Comparison of ENCODE assay signal across 8 cellular contexts in the genomic region with DNA sequence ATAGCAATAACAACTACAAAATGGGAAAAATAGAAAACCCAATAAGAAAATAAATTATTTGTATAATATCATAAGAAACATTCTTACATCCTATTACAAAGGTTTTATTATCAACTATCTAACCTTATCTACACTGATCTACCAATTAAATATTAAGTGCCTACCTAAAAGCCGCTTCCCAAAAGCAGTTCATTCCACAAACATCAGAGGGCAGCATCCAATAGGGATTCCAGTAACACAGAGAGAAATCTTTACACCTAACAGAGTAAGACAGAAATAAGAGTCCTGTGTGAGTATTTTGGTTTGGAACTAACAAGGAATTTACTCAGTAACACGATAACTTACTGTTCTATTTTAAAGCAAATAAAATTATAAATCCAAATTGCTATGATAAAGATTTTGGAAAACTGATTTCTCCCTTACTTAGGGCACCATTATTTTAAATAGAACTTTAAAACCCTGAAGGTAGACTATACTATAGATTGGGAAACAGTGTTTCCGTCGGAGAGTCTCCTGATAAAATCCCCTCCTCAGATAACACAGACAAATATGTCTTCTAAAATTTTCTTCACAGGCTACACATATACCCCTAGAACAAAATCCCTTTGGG.
DNase-seq lines count a peak whose midpoint lies in the region; ATAC-seq, FAIRE-seq and TF ChIP-seq lines count a peak whose summit lies in the region.

No MANE protein-coding gene starts in this region.

- H3K27me3 ChIP-seq in brain microvascular endothelial cell (replicated peaks) (no peaks in the 10 kb centered on the region), tibial artery (no peaks in the 10 kb centered on the region)

- DNase-seq in Ammon's horn (ENCODE audit: low spot score) (peak; percentile 75), GM20000 (ENCODE audit: low spot score) (no peak), NCI-H524 (lab: John Stamatoyannopoulos, UW) (peak; percentile 55 to 72), brain microvascular endothelial cell (peak; percentile 73), tibial artery (no peak)

- H3K4me3 ChIP-seq in brain microvascular endothelial cell (ENCODE audit: low read depth, low read length) (no peak overlapping the region), tibial artery (no peak overlapping the region)

- intact Hi-C loops in tibial artery (cut with DNase I; ENCODE audit: low total_unique reads): loop anchor here (5.0 kb wide), 1 partner anchor 203 kb away; no protein-coding TSS in a partner anchor

- H3K27ac ChIP-seq in brain microvascular endothelial cell: no peak overlapping the region
- H3K27ac ChIP-seq in tibial artery: no peak overlapping the region

- no peaks in the 10 kb centered on the region for H3K9me3 ChIP-seq in tibial artery

- FAIRE-seq in islet of Langerhans (lab: Jason Lieb, UNC): peak; percentile 84

- ATAC-seq in GM19452 (IDR thresholded peaks at IDR 0.05; ENCODE audit: unreplicated experiment) (no peak), GM18858 (IDR thresholded peaks at IDR 0.05; ENCODE audit: unreplicated experiment) (no peak)

- H3K36me3 ChIP-seq in brain microvascular endothelial cell (replicated peaks) (no peaks in the 10 kb centered on the region), tibial artery (no peaks in the 10 kb centered on the region)

- peak; percentile 18 for TF ChIP-seq CTCF in GM20000 (IDR thresholded peaks at IDR 0.05; ENCODE audit: extremely low read depth, missing control alignments)
- peak; percentile 78 for TF ChIP-seq CTCF in brain microvascular endothelial cell (IDR thresholded peaks at IDR 0.05; ENCODE audit: low read depth, low read length, missing control alignments)
- peak; percentile 81 to 83 for TF ChIP-seq CTCF in tibial artery (IDR thresholded peaks at IDR 0.05)

- H3K4me1 ChIP-seq in tibial artery: peaks cover 0 to 20% (median 10%) of the 10 kb centered on the region in 4 donors

- in situ Hi-C loops in brain microvascular endothelial cell (cut with HindIII; ENCODE audit: low pct_ligation_motif_present, low sequenced_read_pairs): no loop called here

Comparison
In these comparisons a context has a peak if more than half of its experiments do, and no peak if none do; other contexts are left out.
1. DNase-seq: peak in Ammon's horn (single experiment), NCI-H524 (2 of 2) and brain microvascular endothelial cell (single experiment); none in GM20000 (single experiment) and tibial artery (0 of 2).
2. CTCF ChIP-seq: peak in every context shown above with its lines; median percentile 82 in tibial artery; 78 in brain microvascular endothelial cell; 18 in GM20000.